Comparison of ENCODE assay signal across 19 cellular contexts in genomic region chr11:45211732-45212131, GRCh38.
A peak's percentile ranks its signal among the peaks of the same experiment; 100 is the strongest.
DNase-seq lines count a peak whose midpoint lies in the region; ATAC-seq, FAIRE-seq and TF ChIP-seq lines count a peak whose summit lies in the region.
"Had no signal": no experiment of that assay in that cellular context is flagged by ENCODE, and none has a peak within 500 bp of the region (broad histone marks: within the 10 kb centered on the region; RNA-seq: fewer than 3 reads in every experiment).

No MANE protein-coding gene starts in this region.

- H3K36me3 ChIP-seq in BLaER1 (peaks cover 11% of the 10 kb centered on the region; the same call in 1 of the 2 replicates), GM23338 (ENCODE audit: insufficient read depth) (no peaks in the 10 kb centered on the region), K562 (ENCODE audit: control insufficient read depth, insufficient read depth, low read length) (no peaks in the 10 kb centered on the region)
- H3K36me3 ChIP-seq: ovary had no signal

- TF ChIP-seq POLR2A in K562 (conservative IDR thresholded peaks at IDR 0.05): no peak

- WGBS in K562 (ENCODE audit: insufficient coverage, low coverage, missing lambda C conversion rate): 1% methylated on average over 9 of the region's 9 CpGs

- H3K27ac Mint-ChIP-seq in GM23338: no peak overlapping the region
- no peak overlapping the region for H3K27ac Mint-ChIP-seq in activated T-helper 2 cell treated with anti-CD3 and anti-CD28 coated beads, Interferon-gamma antibody, Interleukin-2, Interleukin-4, amounts not matched to agents 10 μg/mL and 5 μg/mL and 100 μg/mL, durations not matched to agents 14 hours and 24 hours and 36 hours
- H3K27ac Mint-ChIP-seq: activated CD4-positive, alpha-beta memory T cell treated with anti-CD3 and anti-CD28 coated beads, Interleukin-2, amount 10 ng/mL, durations not matched to agents 7 days and 5 days; activated naive CD8-positive, alpha-beta T cell treated with anti-CD3 and anti-CD28 coated beads for 36 hours had no signal

- POLR2A ChIA-PET in K562 (lab: Yijun Ruan, JAX): no interaction called here

- ATAC-seq in GM23338: no peak
- peak; percentile 48; the same call in 2 of the 3 replicates for ATAC-seq in K562
- peak; percentile 21 for ATAC-seq in left colon
- no peak for ATAC-seq in HG03457 (IDR thresholded peaks at IDR 0.05; ENCODE audit: unreplicated experiment)
- ATAC-seq: activated T-cell treated with anti-CD3 and anti-CD28 coated beads, Interleukin-2, amount 50 U/mL, for 4 hours had no signal

- 0 out of 2 replicates have a peak, but pooled peaks cover 3% of the 10 kb centered on the region for H3F3A ChIP-seq in GM23338 (replicated peaks; ENCODE audit: low read depth)

- H3K9me3 Mint-ChIP-seq in GM23338: no peaks in the 10 kb centered on the region
- no peaks in the 10 kb centered on the region for H3K9me3 Mint-ChIP-seq in activated T-helper 2 cell treated with anti-CD3 and anti-CD28 coated beads, Interferon-gamma antibody, Interleukin-2, Interleukin-4, amounts not matched to agents 10 μg/mL and 5 μg/mL and 100 μg/mL, durations not matched to agents 14 hours and 24 hours and 36 hours
- H3K9me3 Mint-ChIP-seq: activated CD4-positive, alpha-beta memory T cell treated with anti-CD3 and anti-CD28 coated beads, Interleukin-2, amount 10 ng/mL, durations not matched to agents 7 days and 5 days; activated naive CD8-positive, alpha-beta T cell treated with anti-CD3 and anti-CD28 coated beads for 36 hours; activated T-cell treated with anti-CD3 and anti-CD28 coated beads, Interleukin-2, amount 50 U/mL, for 4 hours had no signal

- no peaks in the 10 kb centered on the region for H3K9me2 ChIP-seq in GM23338 (ENCODE audit: insufficient read depth)

- H3K9ac ChIP-seq in BLaER1 (no peak overlapping the region; the same call in 1 of the 2 replicates), K562 (ENCODE audit: insufficient read depth in 1 of 2, low read depth in 2 of 2, low read length in 2 of 2) (no peak overlapping the region)

- FAIRE-seq in K562 (lab: Jason Lieb, UNC): peak; percentile 32
- FAIRE-seq: G401.6, GM12892, HTR-8/SVneo had no signal

- in situ Hi-C loops in K562 (cut with MboI): no loop called here

- H3K36me3 Mint-ChIP-seq in GM23338 (ENCODE audit: low read depth): peaks cover 9% of the 10 kb centered on the region; the same call in 2 of the 3 replicates
- H3K36me3 Mint-ChIP-seq in activated T-helper 2 cell treated with anti-CD3 and anti-CD28 coated beads, Interferon-gamma antibody, Interleukin-2, Interleukin-4, amounts not matched to agents 10 μg/mL and 5 μg/mL and 100 μg/mL, durations not matched to agents 14 hours and 24 hours and 36 hours (ENCODE audit: low read depth): no peaks in the 10 kb centered on the region

- no peak for TF ChIP-seq EP300 in K562 (IDR thresholded peaks at IDR 0.05; ENCODE audit: low read length)

- H2AFZ ChIP-seq in GM23338 (no peak overlapping the region), K562 (ENCODE audit: low read depth, low read length) (no peak overlapping the region)

- no peaks in the 10 kb centered on the region for H3K79me2 ChIP-seq in GM23338 (replicated peaks; ENCODE audit: insufficient read depth)
- H3K79me2 ChIP-seq in K562 (ENCODE audit: control insufficient read depth, insufficient read depth, low read length): no peaks in the 10 kb centered on the region

- H3K4me3 ChIP-seq in BLaER1 (no peak overlapping the region), GM23338 (no peak overlapping the region), K562 (no peak overlapping the region)
- H3K4me3 ChIP-seq: dorsolateral prefrontal cortex, ovary had no signal

- peaks cover 3% of the 10 kb centered on the region for H3K9me1 ChIP-seq in K562 (ENCODE audit: control insufficient read depth, insufficient read depth, low read length)

- no peak overlapping the region for H3K4me3 Mint-ChIP-seq in GM23338
- no peak overlapping the region for H3K4me3 Mint-ChIP-seq in activated T-helper 2 cell treated with anti-CD3 and anti-CD28 coated beads, Interferon-gamma antibody, Interleukin-2, Interleukin-4, amounts not matched to agents 10 μg/mL and 5 μg/mL and 100 μg/mL, durations not matched to agents 14 hours and 24 hours and 36 hours (ENCODE audit: low read depth)
- H3K4me3 Mint-ChIP-seq: activated CD4-positive, alpha-beta memory T cell treated with anti-CD3 and anti-CD28 coated beads, Interleukin-2, amount 10 ng/mL, durations not matched to agents 7 days and 5 days; activated naive CD8-positive, alpha-beta T cell treated with anti-CD3 and anti-CD28 coated beads for 36 hours; activated T-cell treated with anti-CD3 and anti-CD28 coated beads, Interleukin-2, amount 50 U/mL, for 4 hours had no signal

- CTCF ChIA-PET in K562 (lab: Yijun Ruan, JAX; ENCODE audit: low intra/inter-chr PET ratio): no interaction called here

- peaks cover 7% of the 10 kb centered on the region for H3K27me3 Mint-ChIP-seq in GM23338 (ENCODE audit: insufficient read depth, low read depth, poor library complexity)
- no peaks in the 10 kb centered on the region for H3K27me3 Mint-ChIP-seq in activated T-helper 2 cell treated with anti-CD3 and anti-CD28 coated beads, Interferon-gamma antibody, Interleukin-2, Interleukin-4, amounts not matched to agents 10 μg/mL and 5 μg/mL and 100 μg/mL, durations not matched to agents 14 hours and 24 hours and 36 hours (ENCODE audit: low read depth)
- H3K27me3 Mint-ChIP-seq: activated CD4-positive, alpha-beta memory T cell treated with anti-CD3 and anti-CD28 coated beads, Interleukin-2, amount 10 ng/mL, durations not matched to agents 7 days and 5 days; activated naive CD8-positive, alpha-beta T cell treated with anti-CD3 and anti-CD28 coated beads for 36 hours had no signal

- H3K4me1 ChIP-seq in BLaER1: peaks cover 86% of the 10 kb centered on the region
- H3K4me1 ChIP-seq in GM23338 (ENCODE audit: insufficient read depth): peaks cover 14% of the 10 kb centered on the region
- H3K4me1 ChIP-seq in K562 (replicated peaks in 1 of 2; ENCODE audit: control insufficient read depth in 2 of 2, insufficient read depth in 2 of 2, low read length in 2 of 2): peaks cover 0 to 6% of the 10 kb centered on the region in 2 experiments; a peak in 1 of 5 replicates

- H3K4me1 Mint-ChIP-seq in GM23338: peaks cover 26% of the 10 kb centered on the region
- H3K4me1 Mint-ChIP-seq in activated T-helper 2 cell treated with anti-CD3 and anti-CD28 coated beads, Interferon-gamma antibody, Interleukin-2, Interleukin-4, amounts not matched to agents 10 μg/mL and 5 μg/mL and 100 μg/mL, durations not matched to agents 14 hours and 24 hours and 36 hours (ENCODE audit: low read depth): peaks cover 5% of the 10 kb centered on the region

- H3K4me2 ChIP-seq in BLaER1: peak overlapping the region; percentile 87
- H3K4me2 ChIP-seq in GM23338: no peak overlapping the region
- no peak overlapping the region for H3K4me2 ChIP-seq in K562 (ENCODE audit: insufficient read depth, low read length)

- no TSS peak for BruUV-seq in K562 (replicated peaks; lab: Mats Ljungman, UMichigan)

- DNase-seq in GM23338 (ENCODE audit: low spot score) (peak; percentile 13), K562 (ENCODE audit: extremely low read depth in 1 of 4, low spot score in 3 of 4) (peak in 1 of 4 experiments; percentile 12), left colon (no peak), NCI-H526 (lab: John Stamatoyannopoulos, UW) (no peak), NCI-H510A treated with DMSO at 0.1 percent for 48 hours (lab: John Stamatoyannopoulos, UW) (no peak)
- no peak for DNase-seq in activated T-helper 2 cell treated with anti-CD3 and anti-CD28 coated beads, Interferon-gamma antibody, Interleukin-2, Interleukin-4, amounts not matched to agents 10 μg/mL and 5 μg/mL and 100 μg/mL, durations not matched to agents 14 hours and 24 hours and 36 hours (ENCODE audit: low spot score)
- DNase-seq: activated CD4-positive, alpha-beta memory T cell treated with anti-CD3 and anti-CD28 coated beads, Interleukin-2, amount 10 ng/mL, durations not matched to agents 7 days and 5 days; activated naive CD8-positive, alpha-beta T cell treated with anti-CD3 and anti-CD28 coated beads for 36 hours; activated T-cell treated with anti-CD3 and anti-CD28 coated beads, Interleukin-2, amount 50 U/mL, for 4 hours; NCI-H510A; SHP77 treated with DMSO at 0.1 percent for 48 hours; stimulated activated CD4-positive, alpha-beta T cell treated with anti-CD3 and anti-CD28 coated beads, Interleukin-1b, Interleukin-23, amount 100 ng/mL, for 48 hours had no signal

- peak in 1 of 2 experiments; percentile 30; a peak in 1 of 4 replicates for TF ChIP-seq RAD21 in K562 (CRISPR knock-in tag; conservative IDR thresholded peaks at IDR 0.05 in 1 of 2, IDR thresholded peaks at IDR 0.05 in 1 of 2)

- no peaks in the 10 kb centered on the region for H3K27me3 ChIP-seq in BLaER1
- no peaks in the 10 kb centered on the region for H3K27me3 ChIP-seq in GM23338 (ENCODE audit: insufficient read depth)
- H3K27me3 ChIP-seq in K562 (ENCODE audit: control insufficient read depth in 2 of 2, insufficient read depth in 2 of 2, low read length in 2 of 2): peaks cover 8 to 51% of the 10 kb centered on the region in 2 experiments; a peak in 3 of 5 replicates
- H3K27me3 ChIP-seq: dorsolateral prefrontal cortex, ovary had no signal

- TF ChIP-seq CTCF in GM23338 (conservative IDR thresholded peaks at IDR 0.05; ENCODE audit: low read depth in 2 of 2) (peak; percentile 17 to 43; a peak in 3 of 4 replicates), K562 (IDR thresholded peaks at IDR 0.05 in 2 of 3, conservative IDR thresholded peaks at IDR 0.05 in 1 of 3; ENCODE audit: insufficient read depth in 2 of 3, low read depth in 1 of 3, low read length in 3 of 3) (peak; percentile 25 to 40 (median 33); a peak in 3 of 6 replicates)

- H3K9me3 ChIP-seq in BLaER1: no peaks in the 10 kb centered on the region
- H3K9me3 ChIP-seq in K562 (replicated peaks; ENCODE audit: control insufficient read depth, insufficient read depth, low read depth, low read length): no peaks in the 10 kb centered on the region
- H3K9me3 ChIP-seq: ovary had no signal

- H4K20me1 ChIP-seq in BLaER1: peaks cover 10% of the 10 kb centered on the region; the same call in 1 of the 2 replicates
- no peaks in the 10 kb centered on the region for H4K20me1 ChIP-seq in GM23338 (replicated peaks; ENCODE audit: insufficient read depth)
- H4K20me1 ChIP-seq in K562 (replicated peaks; ENCODE audit: control insufficient read depth, insufficient read depth, low read length): peaks cover 22% of the 10 kb centered on the region

- intact Hi-C loops in K562 (cut with micrococcal nuclease) (loop anchor here (10.0 kb wide), 1 partner anchor 123 kb away; no protein-coding TSS in a partner anchor), left colon (cut with DNase I, micrococcal nuclease) (no loop called here)
- intact Hi-C loops in activated T-helper 2 cell treated with anti-CD3 and anti-CD28 coated beads, Interferon-gamma antibody, Interleukin-2, Interleukin-4, amounts not matched to agents 10 μg/mL and 5 μg/mL and 100 μg/mL, durations not matched to agents 14 hours and 24 hours and 36 hours (cut with micrococcal nuclease): no loop called here

- H3K27ac ChIP-seq in BLaER1: peak overlapping the region; percentile 88; the same call in 1 of the 2 replicates
- H3K27ac ChIP-seq in GM23338 (ENCODE audit: low read depth): no peak overlapping the region
- H3K27ac ChIP-seq in K562 (ENCODE audit: extremely low read depth, low read depth, low read length): no peak overlapping the region

TF ChIP-seq in GM23338, 12 proteins besides CTCF, POLR2A, EP300 and RAD21:
- no peak for TF ChIP-seq ZNF114 (CRISPR knock-in tag; IDR thresholded peaks at IDR 0.05)

TF ChIP-seq in K562, 482 proteins besides CTCF, POLR2A, EP300 and RAD21 (continues in another document):
- TF ChIP-seq SRSF7 (optimal IDR thresholded peaks at IDR 0.05; ENCODE audit: low read depth, low read length): no peak

Comparison
In these comparisons a context has a peak if more than half of its experiments do, and no peak if none do; other contexts are left out.
1. ATAC-seq: peak in K562 (single experiment) and left colon (single experiment); none in GM23338 (single experiment) and HG03457 (single experiment).